In the genomic region with DNA sequence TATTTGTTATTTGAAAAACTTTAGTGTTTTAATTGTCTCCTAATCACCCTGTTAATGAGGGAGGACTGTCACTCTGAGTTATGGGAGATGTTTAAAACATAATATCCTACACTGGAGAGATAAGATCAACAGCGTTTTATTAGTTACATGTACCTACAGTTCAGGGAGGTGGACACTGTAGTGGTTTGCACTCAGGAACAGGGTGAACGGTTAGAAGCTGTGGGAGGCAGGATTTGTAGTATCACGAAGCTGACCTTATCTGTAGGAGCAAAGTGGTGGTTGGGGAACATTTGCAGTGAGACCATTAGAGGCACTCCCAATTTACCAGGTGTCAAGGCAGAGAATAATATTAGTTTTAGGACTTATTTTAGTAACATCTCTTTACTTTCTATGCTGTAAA, we compare ENCODE assay signal across 29 cellular contexts.
"Had no signal": no experiment of that assay in that cellular context is flagged by ENCODE, and none has a peak within 500 bp of the region (broad histone marks: within the 10 kb centered on the region; RNA-seq: fewer than 3 reads in every experiment).

No MANE protein-coding gene starts in this region.

- H3K9me3 ChIP-seq: heart left ventricle, psoas muscle, sigmoid colon, vagina had no signal

- H3K27ac ChIP-seq: foreskin keratinocyte, heart left ventricle, parathyroid adenoma, psoas muscle, sigmoid colon, vagina had no signal

- H3K36me3 ChIP-seq: heart left ventricle, sigmoid colon, vagina had no signal

- H3K9ac ChIP-seq: parathyroid adenoma had no signal

- H3K4me3 ChIP-seq: heart left ventricle, psoas muscle, sigmoid colon, vagina had no signal

- H3K27me3 ChIP-seq: foreskin keratinocyte, heart left ventricle, sigmoid colon, vagina had no signal

- FAIRE-seq: bronchial epithelial cell had no signal

- H3K79me2 ChIP-seq: parathyroid adenoma had no signal

- H2AFZ ChIP-seq: parathyroid adenoma had no signal

- DNase-seq: activated CD4-positive, alpha-beta T cell treated with anti-CD3 and anti-CD28 coated beads for 1 hour; activated CD4-positive, alpha-beta T cell treated with anti-CD3 and anti-CD28 coated beads, Interleukin-2, amount 10 ng/mL, durations not matched to agents 7 days and 5 days; activated CD8-positive, alpha-beta memory T cell treated with anti-CD3 and anti-CD28 coated beads, Interleukin-2, amount 10 ng/mL, durations not matched to agents 7 days and 5 days; activated CD8-positive, alpha-beta T cell treated with anti-CD3 and anti-CD28 coated beads for 36 hours; activated naive CD4-positive, alpha-beta T cell; activated T-cell treated with anti-CD3 and anti-CD28 coated beads, Interleukin-2, amount 50 U/mL, for 48 hours; anterior cingulate cortex; endodermal cell; foreskin keratinocyte; heart left ventricle; hypothalamus; immature natural killer cell; kidney; left colon; midbrain; naive thymus-derived CD4-positive, alpha-beta T cell; occipital lobe; psoas muscle; sigmoid colon; small intestine; stimulated activated CD4-positive, alpha-beta T cell treated with anti-CD3 and anti-CD28 coated beads, Interleukin-1b, Interleukin-23, amount 100 ng/mL, for 48 hours; stimulated activated CD4-positive, alpha-beta T cell treated with anti-CD3 and anti-CD28 coated beads, Interleukin-4, amount 100 ng/mL, for 4 hours; stimulated activated CD8-positive, alpha-beta memory T cell treated with anti-CD3 and anti-CD28 coated beads, Interleukin-4, amount 100 ng/mL, for 48 hours; stimulated activated naive CD8-positive, alpha-beta T cell treated with anti-CD3 and anti-CD28 coated beads, Interleukin-15, amount 100 ng/mL, for 72 hours; substantia nigra; T1000 had no signal

- H3K4me1 ChIP-seq: foreskin keratinocyte, heart left ventricle, parathyroid adenoma, psoas muscle, sigmoid colon, vagina had no signal
